In genomic region chr20:57473246-57474042, GRCh38 we compare ENCODE assay signal across 9 cellular contexts. TPM values are rescaled to one million over a fixed set of nuclear protein-coding genes. Genes with fewer than 3 reads are reported as not detected.
DNase-seq lines count a peak whose midpoint lies in the region; ATAC-seq, FAIRE-seq and TF ChIP-seq lines count a peak whose summit lies in the region.
"Had no signal": no experiment of that assay in that cellular context is flagged by ENCODE, and none has a peak within 500 bp of the region (broad histone marks: within the 10 kb centered on the region; RNA-seq: fewer than 3 reads in every experiment).

No MANE protein-coding gene starts in this region.

- intact Hi-C loops in esophagus muscularis mucosa (cut with DNase I), result no loop called here

- H3K9me3 ChIP-seq in esophagus muscularis mucosa, result no peaks in the 10 kb centered on the region

- peak overlapping the region; percentile 46 to 80 (median 54) for H3K27ac ChIP-seq in esophagus muscularis mucosa (replicated peaks in 1 of 4)

- no peaks in the 10 kb centered on the region for H3K36me3 ChIP-seq in esophagus muscularis mucosa

- H3K4me1 ChIP-seq in esophagus muscularis mucosa, result peaks cover 28 to 96% (median 70%) of the 10 kb centered on the region in 4 donors

- DNase-seq in A172 (ENCODE audit: low spot score), result peak; percentile 66
- DNase-seq in GM12891 (ENCODE audit: insufficient read length, low spot score), result peak; percentile 68
- DNase-seq in NOMO-1 (lab: John Stamatoyannopoulos, UW; ENCODE audit: unreplicated experiment in 2 of 2), result peak; percentile 86 to 88
- no peak for DNase-seq in esophagus muscularis mucosa (ENCODE audit: extremely low spot score)
- peak; percentile 31 for DNase-seq in stimulated activated naive CD8-positive, alpha-beta T cell treated with anti-CD3 and anti-CD28 coated beads, Interleukin-15, Interleukin-2, amounts not matched to agents 100 U/mL and 50 U/mL, for 24 hours
- no peak for DNase-seq in HK-2 (ENCODE audit: unreplicated experiment)
- DNase-seq in urothelium cell line (ENCODE audit: low spot score), result no peak

- 27% methylated on average over 13 of the region's 16 CpGs for WGBS in esophagus muscularis mucosa

- no peak for TF ChIP-seq EP300 in esophagus muscularis mucosa (IDR thresholded peaks at IDR 0.05)

- no peak overlapping the region for H3K4me3 ChIP-seq in esophagus muscularis mucosa

- peak; percentile 90 for FAIRE-seq in GM12891 (lab: Jason Lieb, UNC)
- FAIRE-seq in urothelium cell line (lab: Jason Lieb, UNC), result no peak

- TF ChIP-seq CTCF in esophagus muscularis mucosa (IDR thresholded peaks at IDR 0.05), result peak in 2 of 3 experiments; percentile 26 to 41

- peak; percentile 47 for ATAC-seq in HG02759 (IDR thresholded peaks at IDR 0.05; ENCODE audit: unreplicated experiment)
- ATAC-seq in stimulated activated naive CD8-positive, alpha-beta T cell treated with anti-CD3 and anti-CD28 coated beads, Interleukin-15, Interleukin-2, amounts not matched to agents 100 U/mL and 50 U/mL, for 24 hours, result no peak

- H3K27me3 ChIP-seq in esophagus muscularis mucosa, result no peaks in the 10 kb centered on the region

- TF ChIP-seq POLR2A in GM12891 (IDR thresholded peaks at IDR 0.05; ENCODE audit: low read depth, low read length), result peak; percentile 41; the same call in 1 of the 2 replicates
- no peak for TF ChIP-seq POLR2A in esophagus muscularis mucosa (IDR thresholded peaks at IDR 0.05; ENCODE audit: low read depth)

TF ChIP-seq in GM12891, 5 proteins besides CTCF, POLR2A, EP300 and RAD21:
- peak; percentile 75 for TF ChIP-seq SPI1 (IDR thresholded peaks at IDR 0.05; ENCODE audit: low read depth, low read length)
- TF ChIP-seq PAX5 (IDR thresholded peaks at IDR 0.05; ENCODE audit: insufficient read depth, low read length, severe bottlenecking), result no peak
- TF ChIP-seq POU2F2 (IDR thresholded peaks at IDR 0.05; ENCODE audit: low read depth, low read length), result peak; percentile 64; the same call in 1 of the 2 replicates
- TF ChIP-seq TAF1 (IDR thresholded peaks at IDR 0.05; ENCODE audit: low read depth, low read length), result peak; percentile 23; the same call in 1 of the 2 replicates
- peak; percentile 44; the same call in 1 of the 2 replicates for TF ChIP-seq POLR2AphosphoS5 (IDR thresholded peaks at IDR 0.05; ENCODE audit: low read depth, low read length)
TF ChIP-seq in GM12891: peak in this region for 4.

RNA-seq across cellular contexts. Expression of gene CTCFL, which starts 51.5 kb away (rescaled TPM):
- total RNA-seq in A172 (2014; rRNA removed; shearing (Covaris generic)), result not detected in 2 replicates
- polyA plus RNA-seq in GM12891 (2012; ENCODE audit: low read depth, missing spikeins), result 0.12 TPM
- not detected for total RNA-seq in esophagus muscularis mucosa
- total RNA-seq: skeletal muscle tissue had no signal

Comparison
In these comparisons a context has a peak if more than half of its experiments do, and no peak if none do; other contexts are left out.
1. DNase-seq: peak in A172 (single experiment), GM12891 (single experiment), NOMO-1 (2 of 2) and stimulated activated naive CD8-positive, alpha-beta T cell treated with anti-CD3 and anti-CD28 coated beads, Interleukin-15, Interleukin-2, amounts not matched to agents 100 U/mL and 50 U/mL, for 24 hours (single experiment); none in esophagus muscularis mucosa (single experiment), HK-2 (single experiment) and urothelium cell line (single experiment).